ENCODE assay signal across 10 cellular contexts in the genomic region with DNA sequence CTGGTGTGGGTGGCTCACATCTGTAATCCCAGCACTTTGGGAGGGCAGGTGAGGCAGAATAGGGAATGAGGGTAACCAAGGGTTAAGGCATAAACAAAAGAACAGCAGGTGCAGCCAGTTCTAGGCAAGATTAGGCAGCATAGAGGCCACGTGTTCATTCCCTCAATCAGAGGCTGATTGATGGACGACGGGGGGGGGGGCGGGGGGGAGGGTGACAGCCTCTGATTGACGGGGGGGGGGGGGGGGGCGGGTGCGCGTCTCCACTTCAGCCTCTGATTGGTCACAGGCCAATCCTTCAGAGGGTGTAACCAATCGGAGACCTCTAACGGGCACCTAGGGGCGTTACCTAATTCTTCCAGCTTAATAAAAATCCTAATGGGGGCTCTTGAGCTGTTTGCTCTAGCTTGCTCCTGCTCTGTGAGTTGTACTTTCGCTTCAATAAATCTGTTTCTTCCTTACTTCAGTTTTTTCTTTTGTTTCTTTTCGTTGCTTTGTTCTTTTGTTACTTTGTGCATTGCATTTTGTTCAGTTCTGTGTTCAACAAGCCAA. TPM values are rescaled to one million over a fixed set of nuclear protein-coding genes. Genes with fewer than 3 reads are reported as not detected.
DNase-seq lines count a peak whose midpoint lies in the region; ATAC-seq and TF ChIP-seq lines count a peak whose summit lies in the region.
"Not testable (repeated sequence)": the region's sequence is repeated elsewhere in the genome, so short reads cannot be mapped to it uniquely, and the experiment has no call there.
"Had no signal": no experiment of that assay in that cellular context is flagged by ENCODE, and none has a peak within 500 bp of the region (broad histone marks: within the 10 kb centered on the region; RNA-seq: fewer than 3 reads in every experiment).

No MANE protein-coding gene starts in this region.

- CTCF ChIA-PET in CD4-positive, alpha-beta memory T cell (lab: Charles Lee; ENCODE audit: partially characterized antibody); SK-N-SH (lab: Yijun Ruan, JAX): not testable (repeated sequence)

- H2AFZ ChIP-seq in KMS-11 (ENCODE audit: low read depth), result peak overlapping the region; percentile 52; the same call in 1 of the 2 replicates
- H2AFZ ChIP-seq in SK-N-SH (ENCODE audit: low read depth); parathyroid adenoma: not testable (repeated sequence)

- not testable (repeated sequence) for H3K27me3 Mint-ChIP-seq in CD4-positive, alpha-beta memory T cell; activated T-cell treated with anti-CD3 and anti-CD28 coated beads, Interleukin-2, amount 50 U/mL, for 24 hours; chondrocyte (ENCODE audit: low read depth)

- H3K9me3 Mint-ChIP-seq in CD4-positive, alpha-beta memory T cell; activated T-cell treated with anti-CD3 and anti-CD28 coated beads, Interleukin-2, amount 50 U/mL, for 24 hours; chondrocyte (ENCODE audit: low read depth): not testable (repeated sequence)

- not testable (repeated sequence) for H3K9me2 ChIP-seq in SK-N-SH

- POLR2A ChIA-PET in CD4-positive, alpha-beta memory T cell (lab: Charles Lee; ENCODE audit: partially characterized antibody); SK-N-SH (lab: Yijun Ruan, JAX): not testable (repeated sequence)

- peak overlapping the region in 5 of 7 donors; percentile 35 to 80 (median 72) for H3K27ac Mint-ChIP-seq in CD4-positive, alpha-beta memory T cell
- peak overlapping the region; percentile 44 for H3K27ac Mint-ChIP-seq in activated T-cell treated with anti-CD3 and anti-CD28 coated beads, Interleukin-2, amount 50 U/mL, for 24 hours
- not testable (repeated sequence) for H3K27ac Mint-ChIP-seq in chondrocyte (ENCODE audit: unreplicated experiment)

- H3K9me3 ChIP-seq in CD4-positive, alpha-beta memory T cell (ENCODE audit: control insufficient read depth in 1 of 2, low read length in 2 of 2); SK-N-SH; lower lobe of right lung; parathyroid adenoma (ENCODE audit: control insufficient read depth, low read length): not testable (repeated sequence)

- not testable (repeated sequence) for H3K79me2 ChIP-seq in KMS-11 (ENCODE audit: insufficient read depth, low read depth); SK-N-SH (ENCODE audit: insufficient read depth); parathyroid adenoma

- intact Hi-C loops in CD4-positive, alpha-beta memory T cell (cut with micrococcal nuclease); lower lobe of right lung (cut with DNase I): not testable (repeated sequence)

- not testable (repeated sequence) for H3K36me3 ChIP-seq in CD4-positive, alpha-beta memory T cell (ENCODE audit: insufficient read depth, low read length); KMS-11 (ENCODE audit: insufficient read depth); SK-N-SH (replicated peaks in 1 of 2; ENCODE audit: control insufficient read depth in 1 of 2, insufficient read depth in 2 of 2, low read length in 1 of 2); lower lobe of right lung; parathyroid adenoma (ENCODE audit: control insufficient read depth, insufficient read depth, low read length)

- not testable (repeated sequence) for H3K27ac ChIP-seq in CD4-positive, alpha-beta memory T cell (ENCODE audit: low read depth, low read length); KMS-11; SK-N-SH (ENCODE audit: low read depth in 2 of 2, low read length in 1 of 2); lower lobe of right lung; parathyroid adenoma

- TF ChIP-seq CTCF in KMS-11 (conservative IDR thresholded peaks at IDR 0.05; ENCODE audit: low read depth, low read length); SK-N-SH (IDR thresholded peaks at IDR 0.05); chondrocyte (IDR thresholded peaks at IDR 0.05); lower lobe of right lung (IDR thresholded peaks at IDR 0.05); parathyroid adenoma (IDR thresholded peaks at IDR 0.05): not testable (repeated sequence)

- TF ChIP-seq EP300 in SK-N-SH (IDR thresholded peaks at IDR 0.05; ENCODE audit: borderline replicate concordance in 1 of 2, low read depth in 1 of 2, low read length in 1 of 2), result not testable (repeated sequence)

- peak overlapping the region in 7 of 8 donors; percentile 39 to 84 (median 75) for H3K4me3 Mint-ChIP-seq in CD4-positive, alpha-beta memory T cell
- peak overlapping the region; percentile 70 for H3K4me3 Mint-ChIP-seq in activated T-cell treated with anti-CD3 and anti-CD28 coated beads, Interleukin-2, amount 50 U/mL, for 24 hours
- H3K4me3 Mint-ChIP-seq in chondrocyte (ENCODE audit: unreplicated experiment), result peak overlapping the region; percentile 16

- peaks cover 3 to 10% (median 7%) of the 10 kb centered on the region in 4 donors for H3K4me1 Mint-ChIP-seq in CD4-positive, alpha-beta memory T cell
- not testable (repeated sequence) for H3K4me1 Mint-ChIP-seq in activated T-cell treated with anti-CD3 and anti-CD28 coated beads, Interleukin-2, amount 50 U/mL, for 24 hours (ENCODE audit: low read depth); chondrocyte (ENCODE audit: low read depth)

- H3K4me2 ChIP-seq in KMS-11; parathyroid adenoma (ENCODE audit: low read length): not testable (repeated sequence)
- H3K4me2 ChIP-seq in SK-N-SH, result peak overlapping the region; percentile 77

- not testable (repeated sequence) for H3K27me3 ChIP-seq in CD4-positive, alpha-beta memory T cell (ENCODE audit: insufficient read depth, low read length); KMS-11 (ENCODE audit: insufficient read depth, low read depth); SK-N-SH (ENCODE audit: insufficient read depth); lower lobe of right lung (ENCODE audit: low read depth); parathyroid adenoma (ENCODE audit: control insufficient read depth, insufficient read depth, low read length)

- ATAC-seq in lower lobe of right lung, result peak; percentile 27 to 49

- H3F3A ChIP-seq in SK-N-SH (replicated peaks; ENCODE audit: insufficient read depth), result not testable (repeated sequence)

- H3K9ac ChIP-seq in KMS-11, SK-N-SH, parathyroid adenoma: not testable (repeated sequence)

- not testable (repeated sequence) for H3K4me1 ChIP-seq in CD4-positive, alpha-beta memory T cell (ENCODE audit: insufficient read depth, low read length); KMS-11 (ENCODE audit: low read depth, poor library complexity, severe bottlenecking); SK-N-SH (ENCODE audit: control insufficient read depth in 1 of 2, insufficient read depth in 2 of 2, low read depth in 1 of 2, low read length in 1 of 2); lower lobe of right lung; parathyroid adenoma

- not testable (repeated sequence) for H4K20me1 ChIP-seq in KMS-11 (ENCODE audit: insufficient read depth); SK-N-SH (ENCODE audit: insufficient read depth)

- TF ChIP-seq RAD21 in SK-N-SH (IDR thresholded peaks at IDR 0.05; ENCODE audit: low read length), result not testable (repeated sequence)

- H3K36me3 Mint-ChIP-seq in CD4-positive, alpha-beta memory T cell; chondrocyte (ENCODE audit: low read depth): not testable (repeated sequence)
- peaks cover 11% of the 10 kb centered on the region for H3K36me3 Mint-ChIP-seq in activated T-cell treated with anti-CD3 and anti-CD28 coated beads, Interleukin-2, amount 50 U/mL, for 24 hours (ENCODE audit: low read depth)

- not testable (repeated sequence) for DNase-seq in CD4-positive, alpha-beta memory T cell; SK-N-SH; activated T-cell treated with anti-CD3 and anti-CD28 coated beads, Interleukin-2, amount 50 U/mL, for 24 hours; chondrocyte (ENCODE audit: low spot score); lower lobe of right lung
- peak; percentile 39 for DNase-seq in NCI-H2171 (lab: John Stamatoyannopoulos, UW)

- 28% methylated on average over 8 of the region's 13 CpGs for WGBS in SK-N-SH (ENCODE audit: low lambda C conversion rate)

- H3K4me3 ChIP-seq in CD4-positive, alpha-beta memory T cell (ENCODE audit: low read length in 2 of 2); KMS-11 (IDR thresholded peaks at IDR 0.05; ENCODE audit: insufficient read depth, low read depth, low read length); lower lobe of right lung: not testable (repeated sequence)
- H3K4me3 ChIP-seq in SK-N-SH (ENCODE audit: low read depth in 2 of 2, low read length in 1 of 2), result peak overlapping the region in 1 of 2 experiments; percentile 13; a peak in 1 of 4 replicates
- H3K4me3 ChIP-seq in parathyroid adenoma (ENCODE audit: low read depth, low read length), result peak overlapping the region; percentile 5

RNA-seq across cellular contexts. Expression of gene CCZ1, which starts 1.1 kb away (rescaled TPM):
- 10 to 100 TPM; 74.8 to 78.0 TPM for total RNA-seq in CD4-positive, alpha-beta memory T cell
- 10 to 100 TPM; 46.8 to 55.4 TPM for polyA plus RNA-seq in CD4-positive, alpha-beta memory T cell
- 69.8 and 76.4 TPM in 2 replicates for polyA plus RNA-seq in SK-N-SH (2012; rRNA removed)
- polyA plus RNA-seq in SK-N-SH (2012; cell fraction: cytosol; rRNA removed), result 99.2 and 136 TPM in 2 replicates
- 43.4 and 75.2 TPM in 2 replicates for polyA plus RNA-seq in SK-N-SH (2012; cell fraction: nucleus; rRNA removed)
- total RNA-seq in chondrocyte (101 to 125 TPM (median 118 TPM) in 3 replicates), lower lobe of right lung (56.8 TPM)

RNA-seq across cellular contexts. Expression of gene OCM, which starts 16.8 kb away (rescaled TPM):
- 10 to 100 TPM in 1 of 2 experiments, 1 to 10 TPM in 1; 9.0 to 11.4 TPM for total RNA-seq in CD4-positive, alpha-beta memory T cell
- 1 to 10 TPM in 1 of 2 donors, under 1 TPM in 1; 0.63 to 1.5 TPM for polyA plus RNA-seq in CD4-positive, alpha-beta memory T cell
- polyA plus RNA-seq in SK-N-SH (2012; rRNA removed), result not detected in 2 replicates
- polyA plus RNA-seq in SK-N-SH (2012; cell fraction: cytosol; rRNA removed), result 0.09 TPM in 1 of 2 replicates, not detected in the other
- 0.20 TPM in 1 of 2 replicates, not detected in the other for polyA plus RNA-seq in SK-N-SH (2012; cell fraction: nucleus; rRNA removed)
- total RNA-seq in chondrocyte (not detected in 3 replicates), lower lobe of right lung (not detected)
- total RNA-seq: gastroesophageal sphincter had no signal
- polyA plus RNA-seq: A549 had no signal

Comparison
In these comparisons a context has a peak if more than half of its experiments do, and no peak if none do; other contexts are left out.
1. H3K4me3 Mint-ChIP-seq: peak in every context shown above with its lines; median percentile 75 in CD4-positive, alpha-beta memory T cell; 70 in activated T-cell treated with anti-CD3 and anti-CD28 coated beads, Interleukin-2, amount 50 U/mL, for 24 hours; 16 in chondrocyte.